In the genomic region with DNA sequence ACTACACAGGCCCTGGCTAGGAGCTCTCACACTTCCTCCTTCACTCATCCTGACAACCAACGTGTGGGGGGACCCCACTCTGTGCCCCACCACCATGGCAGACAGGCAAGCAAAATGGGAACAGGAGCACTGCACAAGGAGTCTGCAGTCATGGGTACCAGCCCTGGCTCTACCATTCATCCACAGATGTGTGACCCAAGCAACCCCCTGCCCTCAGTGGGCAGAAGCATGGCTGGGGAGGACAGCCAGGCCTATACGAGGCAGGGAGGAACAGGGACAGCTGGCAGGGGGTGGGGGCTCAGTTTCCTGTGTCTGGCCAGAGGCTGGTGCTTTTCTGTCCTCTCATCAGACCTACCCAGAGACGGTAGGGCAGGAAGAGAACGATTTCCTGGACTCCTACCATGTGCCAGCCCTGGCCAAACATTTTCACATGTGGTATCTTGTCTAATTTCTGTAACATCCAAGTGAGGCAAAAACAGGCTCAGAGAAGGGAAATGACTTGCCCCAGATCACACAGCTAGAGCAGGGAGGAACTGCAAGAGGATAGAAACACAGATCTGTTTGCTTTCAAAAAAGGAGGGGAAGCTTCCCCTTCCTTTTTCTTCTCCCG, we compare ENCODE assay signal across 12 cellular contexts.
DNase-seq lines count a peak whose midpoint lies in the region; ATAC-seq, FAIRE-seq and TF ChIP-seq lines count a peak whose summit lies in the region.
"Had no signal": no experiment of that assay in that cellular context is flagged by ENCODE, and none has a peak within 500 bp of the region (broad histone marks: within the 10 kb centered on the region; RNA-seq: fewer than 3 reads in every experiment).

No MANE protein-coding gene starts in this region.

- H3K4me3 ChIP-seq in NB4 (ENCODE audit: low read depth, low read length) (no peak overlapping the region), adrenal gland (no peak overlapping the region)
- H3K4me3 ChIP-seq: lung had no signal

- no peaks in the 10 kb centered on the region for H3K27me3 Mint-ChIP-seq in activated CD8-positive, alpha-beta memory T cell treated with anti-CD3 and anti-CD28 coated beads, Interleukin-2, amount 10 ng/mL, durations not matched to agents 7 days and 5 days
- H3K27me3 Mint-ChIP-seq: brain had no signal

- H3K36me3 ChIP-seq in adrenal gland (replicated peaks in 1 of 2): no peaks in the 10 kb centered on the region

- peak overlapping the region; percentile 83 for H3K27ac Mint-ChIP-seq in activated CD8-positive, alpha-beta memory T cell treated with anti-CD3 and anti-CD28 coated beads, Interleukin-2, amount 10 ng/mL, durations not matched to agents 7 days and 5 days

- TF ChIP-seq POLR2A in NB4 (IDR thresholded peaks at IDR 0.05; ENCODE audit: extremely low read depth, insufficient read length): no peak
- no peak for TF ChIP-seq POLR2A in adrenal gland (IDR thresholded peaks at IDR 0.05)

- H3K4me3 Mint-ChIP-seq in activated CD8-positive, alpha-beta memory T cell treated with anti-CD3 and anti-CD28 coated beads, Interleukin-2, amount 10 ng/mL, durations not matched to agents 7 days and 5 days: no peak overlapping the region
- H3K4me3 Mint-ChIP-seq: brain had no signal

- CTCF ChIA-PET in activated CD8-positive, alpha-beta memory T cell treated with anti-CD3 and anti-CD28 coated beads, Interleukin-2, amount 10 ng/mL, durations not matched to agents 7 days and 5 days (lab: Charles Lee): interaction anchor here (1.9 to 4.1 kb wide), 2 partner anchors 10 to 13 kb away, joined by 4 to 23 read pairs; no protein-coding TSS in a partner anchor

- H3K27me3 ChIP-seq in adrenal gland: no peaks in the 10 kb centered on the region

- peaks cover 0 to 30% of the 10 kb centered on the region in 2 donors for H3K4me1 ChIP-seq in adrenal gland (replicated peaks in 1 of 2)

- FAIRE-seq in RCC 7860 (lab: Jason Lieb, UNC): no peak

- 59 to 79% (median 61%) methylated on average over 5 of the region's 5 CpGs for WGBS in adrenal gland, 4 donors

- intact Hi-C loops in adrenal gland (cut with DNase I): no loop called here

- TF ChIP-seq CTCF in NB4 (IDR thresholded peaks at IDR 0.05; ENCODE audit: low read depth, low read length) (no peak), adrenal gland (IDR thresholded peaks at IDR 0.05) (no peak)

- H3K36me3 Mint-ChIP-seq in activated CD8-positive, alpha-beta memory T cell treated with anti-CD3 and anti-CD28 coated beads, Interleukin-2, amount 10 ng/mL, durations not matched to agents 7 days and 5 days: no peaks in the 10 kb centered on the region
- H3K36me3 Mint-ChIP-seq: brain had no signal

- H3K9me3 ChIP-seq in adrenal gland (replicated peaks in 1 of 3): no peaks in the 10 kb centered on the region

- H3K4me1 Mint-ChIP-seq in activated CD8-positive, alpha-beta memory T cell treated with anti-CD3 and anti-CD28 coated beads, Interleukin-2, amount 10 ng/mL, durations not matched to agents 7 days and 5 days: peaks cover 49% of the 10 kb centered on the region

- H3K27ac ChIP-seq in adrenal gland: peak overlapping the region in 3 of 5 donors; percentile 7 to 73 (median 21)
- H3K27ac ChIP-seq: foreskin keratinocyte had no signal

- no peaks in the 10 kb centered on the region for H3K9me3 Mint-ChIP-seq in activated CD8-positive, alpha-beta memory T cell treated with anti-CD3 and anti-CD28 coated beads, Interleukin-2, amount 10 ng/mL, durations not matched to agents 7 days and 5 days (ENCODE audit: low read depth)

- ATAC-seq in activated CD8-positive, alpha-beta memory T cell treated with anti-CD3 and anti-CD28 coated beads, Interleukin-2, amount 10 ng/mL, durations not matched to agents 7 days and 5 days: peak; percentile 48
- ATAC-seq in HG02642 (IDR thresholded peaks at IDR 0.05; ENCODE audit: poor library complexity, unreplicated experiment): no peak
- ATAC-seq: foreskin keratinocyte had no signal

- peak; percentile 58 for DNase-seq in activated CD8-positive, alpha-beta memory T cell treated with anti-CD3 and anti-CD28 coated beads, Interleukin-2, amount 10 ng/mL, durations not matched to agents 7 days and 5 days
- no peak for DNase-seq in activated CD8-positive, alpha-beta memory T cell treated with anti-CD3 and anti-CD28 coated beads for 24 hours
- DNase-seq in NB4 (ENCODE audit: low read depth): peak; percentile 71
- DNase-seq in adrenal gland: peak in 2 of 7 donors; percentile 37 to 42
- DNase-seq in stimulated activated CD8-positive, alpha-beta memory T cell treated with anti-CD3 and anti-CD28 coated beads, Interleukin-4, amount 100 ng/mL, for 48 hours: peak; percentile 52
- no peak for DNase-seq in pons (ENCODE audit: low spot score)
- no peak for DNase-seq in RCC 7860 (ENCODE audit: low spot score)
- DNase-seq: OCI-M1 had no signal

Comparison
In these comparisons a context has a peak if more than half of its experiments do, and no peak if none do; other contexts are left out.
1. DNase-seq: peak in activated CD8-positive, alpha-beta memory T cell treated with anti-CD3 and anti-CD28 coated beads, Interleukin-2, amount 10 ng/mL, durations not matched to agents 7 days and 5 days (single experiment), NB4 (single experiment) and stimulated activated CD8-positive, alpha-beta memory T cell treated with anti-CD3 and anti-CD28 coated beads, Interleukin-4, amount 100 ng/mL, for 48 hours (single experiment); none in activated CD8-positive, alpha-beta memory T cell treated with anti-CD3 and anti-CD28 coated beads for 24 hours (single experiment), pons (single experiment) and RCC 7860 (single experiment).